In genomic region chr3:90026406-90026805, GRCh38 we compare ENCODE assay signal across 20 cellular contexts.
DNase-seq lines count a peak whose midpoint lies in the region; ATAC-seq, FAIRE-seq and TF ChIP-seq lines count a peak whose summit lies in the region.
"Had no signal": no experiment of that assay in that cellular context is flagged by ENCODE, and none has a peak within 500 bp of the region (broad histone marks: within the 10 kb centered on the region; RNA-seq: fewer than 3 reads in every experiment).

No MANE protein-coding gene starts in this region.

- peak overlapping the region; percentile 47 for H3K4me3 Mint-ChIP-seq in glutamatergic neuron (ENCODE audit: unreplicated experiment)
- H3K4me3 Mint-ChIP-seq: B cell; CD4-positive, alpha-beta T cell; HFFc6; IgD-negative memory B cell had no signal

- peaks cover 5% of the 10 kb centered on the region for H3K36me3 Mint-ChIP-seq in glutamatergic neuron (ENCODE audit: unreplicated experiment)
- H3K36me3 Mint-ChIP-seq: IgD-negative memory B cell had no signal

- no peaks in the 10 kb centered on the region for H3K36me3 ChIP-seq in neuron (ENCODE audit: insufficient read depth, low read length)

- DNase-seq in D721Med (ENCODE audit: insufficient read length, low spot score) (no peak), NCI-H524 treated with DMSO at 0.1 percent for 48 hours (lab: John Stamatoyannopoulos, UW) (peak; percentile 86), glutamatergic neuron (no peak), posterior vena cava (ENCODE audit: low spot score) (no peak), NCI-H2196 (lab: John Stamatoyannopoulos, UW; ENCODE audit: unreplicated experiment) (no peak)
- no peak for DNase-seq in activated CD4-positive, CD25-positive, alpha-beta regulatory T cell (lab: John Stamatoyannopoulos, UW)
- DNase-seq: C1 segment of cervical spinal cord; Calu3; CD4-positive, alpha-beta T cell; DMS153; DMS79 treated with DMSO at 0.1 percent for 48 hours; GDM1; HCEC 1CT; HFFc6 had no signal

- H3K9me3 ChIP-seq in neuron (ENCODE audit: low read length) = no peaks in the 10 kb centered on the region

- peaks cover 32% of the 10 kb centered on the region for H3K4me1 Mint-ChIP-seq in glutamatergic neuron (ENCODE audit: low read depth, unreplicated experiment)
- H3K4me1 Mint-ChIP-seq: B cell, IgD-negative memory B cell had no signal

- peaks cover 3% of the 10 kb centered on the region for H3K27me3 Mint-ChIP-seq in glutamatergic neuron (ENCODE audit: unreplicated experiment)
- H3K27me3 Mint-ChIP-seq: B cell; CD4-positive, alpha-beta T cell; IgD-negative memory B cell had no signal

- H3K4me3 ChIP-seq in neuron (ENCODE audit: low read length) = no peak overlapping the region

- intact Hi-C loops in posterior vena cava (cut with DNase I) = no loop called here

- peaks cover 3% of the 10 kb centered on the region for H3K9me3 Mint-ChIP-seq in glutamatergic neuron (ENCODE audit: unreplicated experiment)

- peak overlapping the region; percentile 89 for H3K27ac Mint-ChIP-seq in glutamatergic neuron (ENCODE audit: unreplicated experiment)
- H3K27ac Mint-ChIP-seq: B cell; CD4-positive, alpha-beta T cell; HFFc6; IgD-negative memory B cell had no signal

- FAIRE-seq in D721Med (lab: Jason Lieb, UNC) = peak; percentile 82
- FAIRE-seq: GM12892, H1 had no signal

- ATAC-seq in HG03097 (IDR thresholded peaks at IDR 0.05; ENCODE audit: low FRiP score, unreplicated experiment) = no peak

- H3K4me1 ChIP-seq in neuron (ENCODE audit: insufficient read depth, low read length) = peaks cover 5% of the 10 kb centered on the region

- H3K27me3 ChIP-seq in neuron (ENCODE audit: insufficient read depth, low read length) = no peaks in the 10 kb centered on the region

- H2AFZ ChIP-seq in neuron (ENCODE audit: low read depth, low read length) = peak overlapping the region; percentile 40

- TF ChIP-seq CTCF in D721Med (IDR thresholded peaks at IDR 0.05; ENCODE audit: insufficient read depth, missing control alignments) (no peak), glutamatergic neuron (IDR thresholded peaks at IDR 0.05; ENCODE audit: partially characterized antibody, unreplicated experiment) (no peak)
